In the genomic region with DNA sequence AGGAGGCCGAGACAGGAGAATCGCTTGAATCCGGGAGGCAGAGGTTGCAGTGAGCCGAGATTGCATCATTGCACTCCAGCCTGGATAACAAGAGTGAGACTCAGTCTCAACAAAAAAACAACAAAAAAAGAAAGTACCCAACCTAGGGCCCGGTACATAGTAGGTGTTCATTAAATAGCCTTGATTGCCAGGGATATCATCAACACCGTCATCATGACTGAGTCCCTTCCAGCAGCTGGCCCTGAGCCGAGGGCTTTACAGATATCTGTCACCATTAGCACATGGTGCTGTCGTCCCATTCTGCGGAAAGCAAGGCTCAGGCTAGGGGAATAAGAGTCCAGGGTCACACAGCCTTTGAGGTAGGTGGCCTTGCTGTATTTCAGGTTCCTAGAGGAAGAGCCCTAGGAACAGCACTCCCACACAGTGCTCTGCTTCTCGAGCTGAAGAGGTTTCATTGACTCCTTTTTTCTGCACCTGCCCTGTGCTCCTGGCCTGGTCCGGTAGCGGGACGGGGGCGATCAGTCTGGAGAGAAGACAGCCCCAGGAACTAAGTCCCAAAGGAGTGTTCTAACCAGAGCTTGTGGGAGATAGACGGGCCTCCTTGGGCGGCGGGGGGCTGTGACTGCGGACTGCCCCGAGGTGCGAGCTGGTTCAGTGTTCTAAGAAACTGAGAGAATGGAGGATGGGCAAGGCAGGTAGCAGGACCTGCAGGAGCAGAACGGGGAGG, we compare ENCODE assay signal across 8 cellular contexts. TPM values are rescaled to one million over a fixed set of nuclear protein-coding genes. Genes with fewer than 3 reads are reported as not detected.
DNase-seq lines count a peak whose midpoint lies in the region; ATAC-seq and TF ChIP-seq lines count a peak whose summit lies in the region.

No MANE protein-coding gene starts in this region.

- H3K27me3 ChIP-seq in ectodermal cell (ENCODE audit: control insufficient read depth, insufficient read depth, low read length, poor library complexity, severe bottlenecking) = peaks cover 27% of the 10 kb centered on the region

- ATAC-seq in GM18498 (IDR thresholded peaks at IDR 0.05; ENCODE audit: unreplicated experiment) (no peak), mucosa of descending colon (no peak)

- peaks cover 71% of the 10 kb centered on the region for H3K4me1 Mint-ChIP-seq in neural crest cell

- H3K4me3 ChIP-seq in AG09309 (ENCODE audit: control insufficient read depth, low read depth, low read length) (peak overlapping the region; percentile 11; the same call in 1 of the 2 replicates), ectodermal cell (ENCODE audit: insufficient read depth, low read depth, low read length) (no peak overlapping the region), mucosa of descending colon (no peak overlapping the region)

- no peak for TF ChIP-seq RAD21 in Ishikawa (IDR thresholded peaks at IDR 0.05; ENCODE audit: low read depth)

- H3K27ac ChIP-seq in ectodermal cell (ENCODE audit: insufficient read depth, low read depth, low read length, poor library complexity, severe bottlenecking) = peak overlapping the region; percentile 58

- peaks cover 56% of the 10 kb centered on the region for H3K4me1 ChIP-seq in ectodermal cell (ENCODE audit: control insufficient read depth, insufficient read depth, low read length)
- peaks cover 18% of the 10 kb centered on the region for H3K4me1 ChIP-seq in mucosa of descending colon (ENCODE audit: low read depth)

- H3K36me3 ChIP-seq in ectodermal cell (ENCODE audit: control insufficient read depth, insufficient read depth, low read length) = no peaks in the 10 kb centered on the region
- no peaks in the 10 kb centered on the region for H3K36me3 ChIP-seq in mucosa of descending colon (ENCODE audit: low read depth)

- no peaks in the 10 kb centered on the region for H3K36me3 Mint-ChIP-seq in neural crest cell (ENCODE audit: low read depth)

- no peak for TF ChIP-seq CTCF in AG09309 (IDR thresholded peaks at IDR 0.05; ENCODE audit: control insufficient read depth, insufficient read depth, low read depth, low read length, missing control alignments)
- TF ChIP-seq CTCF in neural crest cell (conservative IDR thresholded peaks at IDR 0.05) = no peak
- TF ChIP-seq CTCF in mucosa of descending colon (IDR thresholded peaks at IDR 0.05) = no peak

- H3K4me3 Mint-ChIP-seq in neural crest cell = peak overlapping the region; percentile 80

- intact Hi-C loops in mucosa of descending colon (cut with DNase I, micrococcal nuclease) = loop anchor here in 1 of 2 donors (10.0 kb wide), 1 partner anchor 62 kb away; no protein-coding TSS in a partner anchor

- WGBS in ectodermal cell, 2 experiments = 41 to 42% methylated on average over 21 of the region's 21 CpGs

- no peaks in the 10 kb centered on the region for H3K9me3 ChIP-seq in ectodermal cell (ENCODE audit: control insufficient read depth, low read length)
- H3K9me3 ChIP-seq in mucosa of descending colon = no peaks in the 10 kb centered on the region

- DNase-seq in AG09309 (ENCODE audit: low read depth) = no peak
- no peak for DNase-seq in neural crest cell (ENCODE audit: low read depth, low spot score)
- DNase-seq in inferior parietal cortex (ENCODE audit: extremely low spot score) = no peak
- DNase-seq in mucosa of descending colon = no peak
- DNase-seq in HPDE6-E6E7 (ENCODE audit: extremely low spot score) = no peak

- peak overlapping the region; percentile 81 for H3K27ac Mint-ChIP-seq in neural crest cell (ENCODE audit: unreplicated experiment)

- H3K27me3 Mint-ChIP-seq in neural crest cell (ENCODE audit: low read depth) = peaks cover 13% of the 10 kb centered on the region

- H3K9me3 Mint-ChIP-seq in neural crest cell = no peaks in the 10 kb centered on the region

- TF ChIP-seq EP300 in Ishikawa (IDR thresholded peaks at IDR 0.05; ENCODE audit: borderline replicate concordance) = no peak

TF ChIP-seq in Ishikawa, 13 proteins besides CTCF, POLR2A, EP300 and RAD21:
- TF ChIP-seq EGR1 (IDR thresholded peaks at IDR 0.05) (no peak), REST (IDR thresholded peaks at IDR 0.05; ENCODE audit: low read depth) (no peak), TAF1 (IDR thresholded peaks at IDR 0.05; ENCODE audit: low read depth) (0 out of 2 replicates have a peak, but pooled peaks have one; percentile 6), TEAD4 (IDR thresholded peaks at IDR 0.05) (no peak), CREB1 (IDR thresholded peaks at IDR 0.05; ENCODE audit: low read depth) (no peak), CEBPB (IDR thresholded peaks at IDR 0.05) (peak; percentile 67)
- TF ChIP-seq, protein P1, sequence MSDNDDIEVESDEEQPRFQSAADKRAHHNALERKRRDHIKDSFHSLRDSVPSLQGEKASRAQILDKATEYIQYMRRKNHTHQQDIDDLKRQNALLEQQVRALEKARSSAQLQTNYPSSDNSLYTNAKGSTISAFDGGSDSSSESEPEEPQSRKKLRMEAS (IDR thresholded peaks at IDR 0.05) = peak; percentile 17; the same call in 1 of the 2 replicates

RNA-seq across cellular contexts. Expression of gene CXXC5, which starts 48.2 kb away (rescaled TPM):
- polyA plus RNA-seq in ectodermal cell (2013, experiment 1 of 4) = 45.6 TPM
- 46.4 TPM for polyA plus RNA-seq in ectodermal cell (2013, experiment 2 of 4)
- polyA plus RNA-seq in ectodermal cell (2013, experiment 3 of 4) = 36.6 TPM
- 37.7 TPM for polyA plus RNA-seq in ectodermal cell (2013, experiment 4 of 4)
- total RNA-seq in neural crest cell = 29.2 and 30.4 TPM in 2 replicates
- 10 to 100 TPM; 28.1 to 31.0 (median 28.3) TPM for total RNA-seq in mucosa of descending colon
